In genomic region chr6:158002951-158003853, GRCh38 we compare ENCODE assay signal across 8 cellular contexts. TPM values are rescaled to one million over a fixed set of nuclear protein-coding genes. Genes with fewer than 3 reads are reported as not detected.
A peak's percentile ranks its signal among the peaks of the same experiment; 100 is the strongest.
DNase-seq lines count a peak whose midpoint lies in the region; ATAC-seq and TF ChIP-seq lines count a peak whose summit lies in the region.

No MANE protein-coding gene starts in this region.

- peak overlapping the region; percentile 16 to 60 for H3K9ac ChIP-seq in colonic mucosa (ENCODE audit: low read depth in 2 of 2, low read length in 2 of 2)
- no peak overlapping the region for H3K9ac ChIP-seq in mesendoderm (ENCODE audit: low read length)

- peak overlapping the region; percentile 38 for H2AK5ac ChIP-seq in mesendoderm (ENCODE audit: low read length)

- H3K79me1 ChIP-seq in mesendoderm (ENCODE audit: low read length), result peaks cover 2% of the 10 kb centered on the region

- no peak overlapping the region for H4K5ac ChIP-seq in mesendoderm (ENCODE audit: low read length)

- H3K4ac ChIP-seq in mesendoderm (ENCODE audit: low read depth, low read length), result no peak overlapping the region

- no peak for TF ChIP-seq POLR2A in thyroid gland (IDR thresholded peaks at IDR 0.05)

- H3K23ac ChIP-seq in mesendoderm (ENCODE audit: low read length), result no peak overlapping the region

- DNase-seq in AG20443 (ENCODE audit: low spot score) (peak; percentile 89), MG63 (peak; percentile 79), colonic mucosa (peak; percentile 71), mesendoderm (peak; percentile 75), thyroid gland (peak in 1 of 2 donors; percentile 29), NCI-H1436 (lab: John Stamatoyannopoulos, UW) (no peak), HuH-7.5 (ENCODE audit: low spot score) (no peak)

- H3K4me2 ChIP-seq in mesendoderm (ENCODE audit: low read length), result no peak overlapping the region

- H3K4me1 ChIP-seq in colonic mucosa, result peaks cover 25% of the 10 kb centered on the region
- H3K4me1 ChIP-seq in mesendoderm (ENCODE audit: control insufficient read depth, low read depth, low read length), result peaks cover 3% of the 10 kb centered on the region
- H3K4me1 ChIP-seq in thyroid gland, result peaks cover 11 to 27% of the 10 kb centered on the region in 2 donors

- H3K9me3 ChIP-seq in MG63, result no peaks in the 10 kb centered on the region
- H3K9me3 ChIP-seq in colonic mucosa, result no peaks in the 10 kb centered on the region
- H3K9me3 ChIP-seq in thyroid gland, result no peaks in the 10 kb centered on the region

- peaks cover 16% of the 10 kb centered on the region for H3K36me3 ChIP-seq in MG63
- no peaks in the 10 kb centered on the region for H3K36me3 ChIP-seq in colonic mucosa
- no peaks in the 10 kb centered on the region for H3K36me3 ChIP-seq in mesendoderm (ENCODE audit: control insufficient read depth, insufficient read depth, low read length)
- H3K36me3 ChIP-seq in thyroid gland, result no peaks in the 10 kb centered on the region

- TF ChIP-seq CTCF in colonic mucosa (IDR thresholded peaks at IDR 0.05), result no peak
- no peak for TF ChIP-seq CTCF in thyroid gland (IDR thresholded peaks at IDR 0.05)

- peak overlapping the region; percentile 28 for H3K56ac ChIP-seq in mesendoderm (ENCODE audit: low read length)

- no peak overlapping the region for H2BK120ac ChIP-seq in mesendoderm (ENCODE audit: low read depth, low read length)

- no CpG with 5 or more reads among the region's 15 CpGs for WGBS in mesendoderm (ENCODE audit: extremely low coverage, insufficient coverage, low lambda C conversion rate)
- WGBS in thyroid gland, 2 donors, result 57 to 66% methylated on average over 13 to 15 of the region's 15 CpGs

- no peak overlapping the region for H3K18ac ChIP-seq in mesendoderm (ENCODE audit: low read length)

- H4K8ac ChIP-seq in mesendoderm (ENCODE audit: low read depth, low read length), result no peak overlapping the region

- no peak overlapping the region for H2BK15ac ChIP-seq in mesendoderm (replicated peaks; ENCODE audit: low read depth)

- intact Hi-C loops in colonic mucosa (cut with DNase I), result no loop called here
- intact Hi-C loops in thyroid gland (cut with DNase I), result no loop called here

- H3K27ac ChIP-seq in colonic mucosa (peak overlapping the region; percentile 82), mesendoderm (ENCODE audit: low read depth, low read length) (no peak overlapping the region), thyroid gland (peak overlapping the region; percentile 30 to 77 (median 59))

- H3K4me3 ChIP-seq in MG63 (no peak overlapping the region), colonic mucosa (no peak overlapping the region), mesendoderm (ENCODE audit: low read length) (no peak overlapping the region), thyroid gland (replicated peaks in 1 of 3) (no peak overlapping the region)

- H3K27me3 ChIP-seq in MG63, result no peaks in the 10 kb centered on the region
- no peaks in the 10 kb centered on the region for H3K27me3 ChIP-seq in colonic mucosa
- no peaks in the 10 kb centered on the region for H3K27me3 ChIP-seq in mesendoderm (ENCODE audit: insufficient read depth, low read length, poor library complexity)
- H3K27me3 ChIP-seq in thyroid gland, result no peaks in the 10 kb centered on the region

- no peak for ATAC-seq in GM19467 (IDR thresholded peaks at IDR 0.05; ENCODE audit: unreplicated experiment)

- no peak overlapping the region for H2BK5ac ChIP-seq in mesendoderm (ENCODE audit: low read length)

- no peaks in the 10 kb centered on the region for H3K79me2 ChIP-seq in mesendoderm (ENCODE audit: control insufficient read depth, insufficient read depth, low read length)

RNA-seq across cellular contexts. Expression of gene SYNJ2, which starts 21.5 kb away (rescaled TPM):
- 21.8 and 35.5 TPM in 2 replicates for total RNA-seq in MG63 (2014; rRNA removed; shearing (Covaris generic); ENCODE audit: low replicate concordance)
- total RNA-seq in colonic mucosa (10 to 100 TPM; 46.0 to 53.5 TPM), thyroid gland (10 to 100 TPM; 11.3 to 22.7 (median 13.5) TPM)
- polyA plus RNA-seq in mesendoderm (2013, experiment 1 of 2), result 11.5 TPM
- polyA plus RNA-seq in mesendoderm (2013, experiment 2 of 2), result 11.6 TPM

Comparison
In these comparisons a context has a peak if more than half of its experiments do, and no peak if none do; other contexts are left out.
1. DNase-seq: peak in AG20443 (single experiment), MG63 (single experiment), colonic mucosa (single experiment) and mesendoderm (single experiment); none in NCI-H1436 (single experiment) and HuH-7.5 (single experiment).